Comparison of ENCODE assay signal across 14 cellular contexts in the genomic region with DNA sequence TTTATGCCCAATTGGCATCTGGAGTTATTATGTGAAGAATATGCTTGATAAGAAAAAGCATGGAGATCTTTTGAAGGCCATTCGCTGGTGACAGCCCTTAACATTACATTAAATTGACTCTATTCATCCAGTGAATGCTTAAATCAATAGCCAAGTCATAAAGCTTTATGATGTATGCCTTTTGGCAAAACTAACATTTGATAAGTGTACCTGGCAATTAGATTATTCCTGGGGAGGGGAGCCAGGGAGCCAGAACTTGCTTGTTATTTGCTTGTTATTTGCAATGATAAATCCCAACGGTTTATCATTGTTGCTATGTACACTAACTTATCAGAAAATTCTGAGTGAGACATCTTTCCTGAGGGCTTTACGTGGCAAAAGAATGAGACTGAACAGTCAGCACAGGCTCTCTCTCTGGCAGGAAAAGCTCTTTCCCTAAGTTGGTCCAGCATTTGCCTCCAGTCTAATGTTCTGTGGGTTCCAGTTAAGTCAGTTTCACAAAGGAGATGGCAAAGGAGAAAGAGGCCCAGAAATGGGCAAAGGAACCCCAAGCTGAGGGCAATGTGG. TPM values are rescaled to one million over a fixed set of nuclear protein-coding genes. Genes with fewer than 3 reads are reported as not detected.
DNase-seq lines count a peak whose midpoint lies in the region; ATAC-seq and TF ChIP-seq lines count a peak whose summit lies in the region.
"Had no signal": no experiment of that assay in that cellular context is flagged by ENCODE, and none has a peak within 500 bp of the region (broad histone marks: within the 10 kb centered on the region; RNA-seq: fewer than 3 reads in every experiment).

No MANE protein-coding gene starts in this region.

- intact Hi-C loops in PC-9 (cut with micrococcal nuclease; ENCODE audit: unreplicated experiment), result no loop called here
- intact Hi-C loops in esophagus squamous epithelium (cut with DNase I), result no loop called here

- no peak overlapping the region for H3K4me3 Mint-ChIP-seq in progenitor cell of endocrine pancreas (ENCODE audit: low read depth)
- H3K4me3 Mint-ChIP-seq in nephron progenitor cell, result no peak overlapping the region
- H3K4me3 Mint-ChIP-seq: brain, WTC11 had no signal

- BruUV-seq in PC-9 (replicated peaks; lab: Mats Ljungman, UMichigan), result no TSS peak

- H3K9me3 Mint-ChIP-seq in progenitor cell of endocrine pancreas (ENCODE audit: low read depth) (peaks cover 8% of the 10 kb centered on the region), nephron progenitor cell (peaks cover 13% of the 10 kb centered on the region)

- no peak overlapping the region for H2AFZ ChIP-seq in PC-9

- H3K27me3 ChIP-seq in PC-9 (ENCODE audit: insufficient read depth, low read depth) (no peaks in the 10 kb centered on the region), esophagus squamous epithelium (no peaks in the 10 kb centered on the region)

- CTCF ChIA-PET in PC-9 (lab: Charles Lee), result no interaction called here

- H4K20me1 ChIP-seq in PC-9 (ENCODE audit: insufficient read depth), result no peaks in the 10 kb centered on the region

- H3F3A ChIP-seq in PC-9 (ENCODE audit: insufficient read depth, low read depth), result peaks cover 7% of the 10 kb centered on the region; the same call in 1 of the 2 replicates

- H3K4me3 ChIP-seq in PC-9 (no peak overlapping the region), esophagus squamous epithelium (no peak overlapping the region)
- H3K4me3 ChIP-seq: thoracic aorta had no signal

- H3K9me3 ChIP-seq in PC-9 (ENCODE audit: insufficient read depth, low read depth), result no peaks in the 10 kb centered on the region
- no peaks in the 10 kb centered on the region for H3K9me3 ChIP-seq in esophagus squamous epithelium
- H3K9me3 ChIP-seq: thoracic aorta had no signal

- no peak for TF ChIP-seq POLR2A in esophagus squamous epithelium (IDR thresholded peaks at IDR 0.05)

- DNase-seq in NCI-H1417 (lab: John Stamatoyannopoulos, UW), result peak in 2 of 3 experiments; percentile 25 to 69
- no peak for DNase-seq in NCI-H1417 treated with DMSO at 0.1 percent for 48 hours (lab: John Stamatoyannopoulos, UW)
- DNase-seq in PC-9, result peak in 1 of 2 experiments; percentile 38
- DNase-seq in dedifferentiated amniotic fluid mesenchymal stem cell (ENCODE audit: extremely low spot score), result peak; percentile 55
- DNase-seq in progenitor cell of endocrine pancreas (ENCODE audit: low spot score, unreplicated experiment), result no peak
- DNase-seq in esophagus squamous epithelium (lab: John Stamatoyannopoulos, UW), result no peak
- no peak for DNase-seq in nephron progenitor cell
- DNase-seq: activated effector memory CD4-positive, alpha-beta T cell treated with Interleukin-2 at 50 U/mL for 16 hours; NCI-H2171; stimulated activated CD4-positive, alpha-beta T cell treated with anti-CD3 and anti-CD28 coated beads, Interleukin-2, amount 100 ng/mL, for 48 hours had no signal

- peaks cover 10% of the 10 kb centered on the region for H3K4me1 Mint-ChIP-seq in progenitor cell of endocrine pancreas (ENCODE audit: low read depth)
- no peaks in the 10 kb centered on the region for H3K4me1 Mint-ChIP-seq in nephron progenitor cell
- H3K4me1 Mint-ChIP-seq: brain, WTC11 had no signal

- no peak overlapping the region for H3K4me2 ChIP-seq in PC-9

- H3K27ac ChIP-seq in PC-9 (peak overlapping the region; percentile 26; the same call in 1 of the 2 replicates), esophagus squamous epithelium (no peak overlapping the region)
- H3K27ac ChIP-seq: thoracic aorta had no signal

- no peaks in the 10 kb centered on the region for H3K36me3 ChIP-seq in PC-9 (ENCODE audit: low read depth)
- no peaks in the 10 kb centered on the region for H3K36me3 ChIP-seq in esophagus squamous epithelium
- H3K36me3 ChIP-seq: thoracic aorta had no signal

- TF ChIP-seq CTCF in PC-9 (conservative IDR thresholded peaks at IDR 0.05) (no peak), progenitor cell of endocrine pancreas (IDR thresholded peaks at IDR 0.05; ENCODE audit: unreplicated experiment) (no peak), esophagus squamous epithelium (IDR thresholded peaks at IDR 0.05) (no peak), nephron progenitor cell (IDR thresholded peaks at IDR 0.05) (no peak)

- ATAC-seq in GM21723 (IDR thresholded peaks at IDR 0.05; ENCODE audit: unreplicated experiment), result no peak
- ATAC-seq: WTC11 had no signal

- H3K27ac Mint-ChIP-seq in progenitor cell of endocrine pancreas (peak overlapping the region; percentile 79), nephron progenitor cell (no peak overlapping the region)
- H3K27ac Mint-ChIP-seq: brain, WTC11 had no signal

- H3K79me2 ChIP-seq in PC-9 (ENCODE audit: low read depth), result no peaks in the 10 kb centered on the region

- H3K4me1 ChIP-seq in PC-9 (replicated peaks; ENCODE audit: insufficient read depth) (peaks cover 37% of the 10 kb centered on the region), esophagus squamous epithelium (peaks cover 0 to 12% (median 0%) of the 10 kb centered on the region in 3 donors)

- POLR2A ChIA-PET in PC-9 (lab: Charles Lee; ENCODE audit: unreplicated experiment), result no interaction called here

- H3K9me2 ChIP-seq in PC-9 (ENCODE audit: insufficient read depth), result no peaks in the 10 kb centered on the region; the same call in 1 of the 2 replicates

- H3K27me3 Mint-ChIP-seq in progenitor cell of endocrine pancreas, result no peaks in the 10 kb centered on the region
- H3K27me3 Mint-ChIP-seq in nephron progenitor cell (ENCODE audit: low read depth, poor library complexity), result peaks cover 2% of the 10 kb centered on the region
- H3K27me3 Mint-ChIP-seq: brain had no signal

- 45 to 81% methylated on average over 3 of the region's 3 CpGs for WGBS in esophagus squamous epithelium, 2 donors

- H3K36me3 Mint-ChIP-seq in progenitor cell of endocrine pancreas (ENCODE audit: insufficient read depth) (peaks cover 2% of the 10 kb centered on the region), nephron progenitor cell (ENCODE audit: low read depth) (peaks cover 8% of the 10 kb centered on the region)
- H3K36me3 Mint-ChIP-seq: WTC11 had no signal

RNA-seq across cellular contexts. Expression of a gene that starts 35.8 kb away (rescaled TPM):
- total RNA-seq in PC-9 (2021), result 1.3 TPM in 2 replicates
- 3.3 and 3.9 TPM in 2 replicates for total RNA-seq in progenitor cell of endocrine pancreas
- 10 to 100 TPM in 3 of 4 donors, 1 to 10 TPM in 1; 3.9 to 87.0 (median 23.4) TPM for total RNA-seq in esophagus squamous epithelium

Comparison
In these comparisons a context has a peak if more than half of its experiments do, and no peak if none do; other contexts are left out.
1. DNase-seq: peak in NCI-H1417 (2 of 3) and dedifferentiated amniotic fluid mesenchymal stem cell (single experiment); none in NCI-H1417 treated with DMSO at 0.1 percent for 48 hours (single experiment), progenitor cell of endocrine pancreas (single experiment), esophagus squamous epithelium (single experiment) and nephron progenitor cell (single experiment).